In the genomic region with DNA sequence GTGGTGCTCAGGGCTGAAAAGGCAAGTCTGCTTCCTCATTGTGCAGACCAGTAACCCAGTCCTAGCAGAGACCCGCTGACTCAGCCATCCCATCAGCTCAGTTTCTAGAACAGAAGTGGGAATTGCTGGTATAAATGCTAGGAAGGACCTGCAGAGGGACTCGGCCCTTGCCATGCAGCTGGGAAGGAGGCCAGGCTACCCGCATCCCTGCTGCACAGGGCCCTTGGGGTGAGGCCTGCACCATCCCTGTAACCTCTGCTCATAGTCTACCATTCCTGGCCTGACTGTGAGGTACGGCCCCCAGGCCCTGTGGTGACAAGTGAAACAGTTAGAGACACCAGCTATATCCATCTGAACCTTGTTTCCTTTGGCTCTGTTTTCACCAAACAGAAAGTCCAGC, we compare ENCODE assay signal across 1 cellular context.
TF ChIP-seq lines count a peak whose summit lies in the region.

No MANE protein-coding gene starts in this region.

TF ChIP-seq in H1, 55 proteins besides CTCF, POLR2A, EP300 and RAD21 (continued from another document):
- TF ChIP-seq CHD7 (IDR thresholded peaks at IDR 0.05; ENCODE audit: insufficient replicate concordance, low read length) (no peak), MAFK (IDR thresholded peaks at IDR 0.05; ENCODE audit: low read depth, low read length) (no peak), TEAD4 (IDR thresholded peaks at IDR 0.05; ENCODE audit: low read depth, low read length) (no peak), GABPA (IDR thresholded peaks at IDR 0.05; ENCODE audit: borderline replicate concordance, insufficient read depth, low read length) (no peak), POLR2AphosphoS5 (IDR thresholded peaks at IDR 0.05; ENCODE audit: low read depth, low read length) (no peak), RBBP5 (IDR thresholded peaks at IDR 0.05; ENCODE audit: borderline replicate concordance, low read depth, low read length) (no peak), HDAC2 (IDR thresholded peaks at IDR 0.05; ENCODE audit: borderline replicate concordance in 1 of 2, low read depth in 2 of 2, low read length in 2 of 2) (no peak), KDM1A (IDR thresholded peaks at IDR 0.05; ENCODE audit: borderline replicate concordance, low read length) (no peak), HDAC6 (IDR thresholded peaks at IDR 0.05; ENCODE audit: low read depth, low read length) (no peak), YY1 (IDR thresholded peaks at IDR 0.05; ENCODE audit: low read depth, low read length) (no peak), CEBPB (IDR thresholded peaks at IDR 0.05; ENCODE audit: low read depth, low read length) (no peak), PHF8 (conservative IDR thresholded peaks at IDR 0.05; ENCODE audit: low read depth, low read length) (no peak), KDM4A (IDR thresholded peaks at IDR 0.05; ENCODE audit: low read depth, low read length, severe bottlenecking) (no peak)
- TF ChIP-seq, protein P1, sequence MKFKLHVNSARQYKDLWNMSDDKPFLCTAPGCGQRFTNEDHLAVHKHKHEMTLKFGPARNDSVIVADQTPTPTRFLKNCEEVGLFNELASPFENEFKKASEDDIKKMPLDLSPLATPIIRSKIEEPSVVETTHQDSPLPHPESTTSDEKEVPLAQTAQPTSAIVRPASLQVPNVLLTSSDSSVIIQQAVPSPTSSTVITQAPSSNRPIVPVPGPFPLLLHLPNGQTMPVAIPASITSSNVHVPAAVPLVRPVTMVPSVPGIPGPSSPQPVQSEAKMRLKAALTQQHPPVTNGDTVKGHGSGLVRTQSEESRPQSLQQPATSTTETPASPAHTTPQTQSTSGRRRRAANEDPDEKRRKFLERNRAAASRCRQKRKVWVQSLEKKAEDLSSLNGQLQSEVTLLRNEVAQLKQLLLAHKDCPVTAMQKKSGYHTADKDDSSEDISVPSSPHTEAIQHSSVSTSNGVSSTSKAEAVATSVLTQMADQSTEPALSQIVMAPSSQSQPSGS (IDR thresholded peaks at IDR 0.05; ENCODE audit: low read length), result no peak
